1 cellular context compared by ENCODE assay signal in the genomic region with DNA sequence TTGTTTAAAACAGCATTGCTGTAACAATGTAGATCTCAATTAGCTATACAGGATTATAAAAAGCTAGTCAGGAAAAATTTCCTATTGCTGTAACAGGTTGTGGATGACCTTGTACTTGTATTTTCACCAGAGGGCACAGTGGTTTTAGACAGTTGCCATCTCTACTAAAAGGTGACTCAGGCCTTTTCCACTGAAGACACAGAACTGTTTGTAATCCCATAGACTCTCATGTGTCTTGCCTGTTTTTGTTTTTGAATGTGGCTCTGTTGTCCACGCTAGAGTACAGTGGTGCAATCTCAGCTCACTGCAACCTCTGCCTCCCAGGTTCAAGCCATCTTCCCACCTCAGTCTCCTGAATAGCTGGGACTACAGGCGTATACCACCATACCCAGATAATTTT.
TF ChIP-seq lines count a peak whose summit lies in the region.

No MANE protein-coding gene starts in this region.

TF ChIP-seq in K562, 482 proteins besides CTCF, POLR2A, EP300 and RAD21:
- no peak for TF ChIP-seq NUFIP1 (IDR thresholded peaks at IDR 0.05; ENCODE audit: partially characterized antibody)
- peak; percentile 67 for TF ChIP-seq NFE2 (IDR thresholded peaks at IDR 0.05; ENCODE audit: low read depth)
- peak; percentile 21; the same call in 1 of the 2 replicates for TF ChIP-seq POLR2H (tag; IDR thresholded peaks at IDR 0.05; ENCODE audit: low read depth)
- TF ChIP-seq, protein P1, sequence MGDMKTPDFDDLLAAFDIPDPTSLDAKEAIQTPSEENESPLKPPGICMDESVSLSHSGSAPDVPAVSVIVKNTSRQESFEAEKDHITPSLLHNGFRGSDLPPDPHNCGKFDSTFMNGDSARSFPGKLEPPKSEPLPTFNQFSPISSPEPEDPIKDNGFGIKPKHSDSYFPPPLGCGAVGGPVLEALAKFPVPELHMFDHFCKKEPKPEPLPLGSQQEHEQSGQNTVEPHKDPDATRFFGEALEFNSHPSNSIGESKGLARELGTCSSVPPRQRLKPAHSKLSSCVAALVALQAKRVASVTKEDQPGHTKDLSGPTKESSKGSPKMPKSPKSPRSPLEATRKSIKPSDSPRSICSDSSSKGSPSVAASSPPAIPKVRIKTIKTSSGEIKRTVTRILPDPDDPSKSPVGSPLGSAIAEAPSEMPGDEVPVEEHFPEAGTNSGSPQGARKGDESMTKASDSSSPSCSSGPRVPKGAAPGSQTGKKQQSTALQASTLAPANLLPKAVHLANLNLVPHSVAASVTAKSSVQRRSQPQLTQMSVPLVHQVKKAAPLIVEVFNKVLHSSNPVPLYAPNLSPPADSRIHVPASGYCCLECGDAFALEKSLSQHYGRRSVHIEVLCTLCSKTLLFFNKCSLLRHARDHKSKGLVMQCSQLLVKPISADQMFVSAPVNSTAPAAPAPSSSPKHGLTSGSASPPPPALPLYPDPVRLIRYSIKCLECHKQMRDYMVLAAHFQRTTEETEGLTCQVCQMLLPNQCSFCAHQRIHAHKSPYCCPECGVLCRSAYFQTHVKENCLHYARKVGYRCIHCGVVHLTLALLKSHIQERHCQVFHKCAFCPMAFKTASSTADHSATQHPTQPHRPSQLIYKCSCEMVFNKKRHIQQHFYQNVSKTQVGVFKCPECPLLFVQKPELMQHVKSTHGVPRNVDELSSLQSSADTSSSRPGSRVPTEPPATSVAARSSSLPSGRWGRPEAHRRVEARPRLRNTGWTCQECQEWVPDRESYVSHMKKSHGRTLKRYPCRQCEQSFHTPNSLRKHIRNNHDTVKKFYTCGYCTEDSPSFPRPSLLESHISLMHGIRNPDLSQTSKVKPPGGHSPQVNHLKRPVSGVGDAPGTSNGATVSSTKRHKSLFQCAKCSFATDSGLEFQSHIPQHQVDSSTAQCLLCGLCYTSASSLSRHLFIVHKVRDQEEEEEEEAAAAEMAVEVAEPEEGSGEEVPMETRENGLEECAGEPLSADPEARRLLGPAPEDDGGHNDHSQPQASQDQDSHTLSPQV (IDR thresholded peaks at IDR 0.05): 0 out of 2 replicates have a peak, but pooled peaks have one; percentile 21
- no peak for TF ChIP-seq KLF10 (CRISPR knock-in tag; IDR thresholded peaks at IDR 0.05)
- peak; percentile 46; the same call in 1 of the 2 replicates for TF ChIP-seq ZNF316 (IDR thresholded peaks at IDR 0.05)
- peak; percentile 54; the same call in 1 of the 2 replicates for TF ChIP-seq C11orf30 (IDR thresholded peaks at IDR 0.05; ENCODE audit: low read depth)
- TF ChIP-seq, protein P2, sequence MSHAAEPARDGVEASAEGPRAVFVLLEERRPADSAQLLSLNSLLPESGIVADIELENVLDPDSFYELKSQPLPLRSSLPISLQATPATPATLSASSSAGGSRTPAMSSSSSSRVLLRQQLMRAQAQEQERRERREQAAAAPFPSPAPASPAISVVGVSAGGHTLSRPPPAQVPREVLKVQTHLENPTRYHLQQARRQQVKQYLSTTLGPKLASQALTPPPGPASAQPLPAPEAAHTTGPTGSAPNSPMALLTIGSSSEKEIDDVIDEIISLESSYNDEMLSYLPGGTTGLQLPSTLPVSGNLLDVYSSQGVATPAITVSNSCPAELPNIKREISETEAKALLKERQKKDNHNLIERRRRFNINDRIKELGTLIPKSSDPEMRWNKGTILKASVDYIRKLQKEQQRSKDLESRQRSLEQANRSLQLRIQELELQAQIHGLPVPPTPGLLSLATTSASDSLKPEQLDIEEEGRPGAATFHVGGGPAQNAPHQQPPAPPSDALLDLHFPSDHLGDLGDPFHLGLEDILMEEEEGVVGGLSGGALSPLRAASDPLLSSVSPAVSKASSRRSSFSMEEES (CRISPR knock-in tag; IDR thresholded peaks at IDR 0.05): no peak
